In the genomic region with DNA sequence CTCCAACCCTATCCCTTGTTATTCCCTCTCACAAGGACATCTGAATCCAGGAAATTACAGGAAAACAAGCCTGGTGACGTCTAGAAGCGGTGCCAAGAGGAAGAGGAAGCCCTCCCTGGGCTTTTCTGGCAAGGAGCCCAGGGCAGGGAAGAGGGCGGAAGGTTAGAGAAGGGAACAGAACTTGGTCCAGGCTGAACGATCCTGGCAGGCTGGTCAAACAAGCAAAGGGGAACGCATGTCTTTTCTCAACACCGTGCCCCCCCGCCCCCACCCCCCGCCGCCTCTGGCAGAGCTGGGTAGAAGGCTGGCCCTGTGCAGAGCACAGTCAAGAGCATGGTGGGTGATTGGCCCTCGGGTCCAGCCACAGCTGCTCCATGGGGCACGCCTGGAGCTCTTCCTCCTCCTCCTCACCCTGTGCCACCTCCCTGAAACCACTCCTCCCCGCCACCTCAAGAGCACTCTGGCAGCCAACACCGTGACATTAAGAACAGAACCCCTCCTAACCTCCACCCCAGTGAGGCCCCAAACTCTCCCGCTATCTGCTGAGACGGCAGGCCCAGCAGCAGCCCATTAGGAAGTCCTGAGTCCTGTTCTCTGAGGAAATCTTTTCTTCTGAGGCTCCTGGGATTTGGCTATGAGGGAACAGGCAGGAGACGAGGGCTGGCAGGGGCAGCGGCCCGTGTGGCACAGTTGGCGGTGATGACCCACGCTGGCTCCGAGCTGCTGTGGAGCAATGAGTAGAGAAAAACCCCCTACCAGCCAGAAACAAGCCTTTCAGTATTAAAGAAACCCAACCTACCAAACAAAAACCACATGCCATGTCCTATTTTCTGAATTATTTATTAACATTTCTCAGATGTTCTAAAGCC, we compare ENCODE assay signal across 8 cellular contexts. TPM values are rescaled to one million over a fixed set of nuclear protein-coding genes. Genes with fewer than 3 reads are reported as not detected.
A peak's percentile ranks its signal among the peaks of the same experiment; 100 is the strongest.
DNase-seq lines count a peak whose midpoint lies in the region; ATAC-seq and TF ChIP-seq lines count a peak whose summit lies in the region.

No MANE protein-coding gene starts in this region.

- H3K4me1 Mint-ChIP-seq in activated T-helper 1 cell treated with anti-CD3 and anti-CD28 coated beads, Interleukin-12 subunit alpha, Interleukin-12 subunit beta, Interleukin-2, Interleukin-4 antibody, amounts not matched to agents 30 ng/mL and 10 ng/mL and 1 ng/mL, durations not matched to agents 14 hours and 24 hours and 36 hours (ENCODE audit: low read depth) = no peaks in the 10 kb centered on the region

- H3K27ac ChIP-seq in thyroid gland (peak overlapping the region; percentile 59 to 79 (median 77)), SJCRH30 (no peak overlapping the region)

- DNase-seq in NCI-H510A treated with DMSO at 0.1 percent for 48 hours (lab: John Stamatoyannopoulos, UW) (peak; percentile 78), NCI-H510A (lab: John Stamatoyannopoulos, UW) (no peak), kidney tubule cell (ENCODE audit: low spot score) (peak; percentile 60), thyroid gland (peak; percentile 64 to 82), SJCRH30 (no peak)
- DNase-seq in activated T-helper 1 cell treated with anti-CD3 and anti-CD28 coated beads, Interleukin-12 subunit alpha, Interleukin-12 subunit beta, Interleukin-2, Interleukin-4 antibody, amounts not matched to agents 30 ng/mL and 10 ng/mL and 1 ng/mL, durations not matched to agents 14 hours and 24 hours and 36 hours (ENCODE audit: low spot score) = no peak
- DNase-seq in stimulated activated naive CD4-positive, alpha-beta T cell (lab: John Stamatoyannopoulos, UW) = no peak

- H3K9me3 ChIP-seq in thyroid gland = no peaks in the 10 kb centered on the region
- H3K9me3 ChIP-seq in SJCRH30 (replicated peaks) = no peaks in the 10 kb centered on the region

- TF ChIP-seq CTCF in thyroid gland (IDR thresholded peaks at IDR 0.05) = no peak

- H3K9me3 Mint-ChIP-seq in activated T-helper 1 cell treated with anti-CD3 and anti-CD28 coated beads, Interleukin-12 subunit alpha, Interleukin-12 subunit beta, Interleukin-2, Interleukin-4 antibody, amounts not matched to agents 30 ng/mL and 10 ng/mL and 1 ng/mL, durations not matched to agents 14 hours and 24 hours and 36 hours = no peaks in the 10 kb centered on the region

- H3K36me3 Mint-ChIP-seq in activated T-helper 1 cell treated with anti-CD3 and anti-CD28 coated beads, Interleukin-12 subunit alpha, Interleukin-12 subunit beta, Interleukin-2, Interleukin-4 antibody, amounts not matched to agents 30 ng/mL and 10 ng/mL and 1 ng/mL, durations not matched to agents 14 hours and 24 hours and 36 hours (ENCODE audit: low read depth) = no peaks in the 10 kb centered on the region

- H3K27me3 Mint-ChIP-seq in activated T-helper 1 cell treated with anti-CD3 and anti-CD28 coated beads, Interleukin-12 subunit alpha, Interleukin-12 subunit beta, Interleukin-2, Interleukin-4 antibody, amounts not matched to agents 30 ng/mL and 10 ng/mL and 1 ng/mL, durations not matched to agents 14 hours and 24 hours and 36 hours (ENCODE audit: insufficient read depth) = no peaks in the 10 kb centered on the region

- H3K27me3 ChIP-seq in thyroid gland (no peaks in the 10 kb centered on the region), SJCRH30 (no peaks in the 10 kb centered on the region)

- 19% methylated on average over 18 to 20 of the region's 21 CpGs for WGBS in thyroid gland, 2 donors

- intact Hi-C loops in activated T-helper 1 cell treated with anti-CD3 and anti-CD28 coated beads, Interleukin-12 subunit alpha, Interleukin-12 subunit beta, Interleukin-2, Interleukin-4 antibody, amounts not matched to agents 30 ng/mL and 10 ng/mL and 1 ng/mL, durations not matched to agents 14 hours and 24 hours and 36 hours (cut with micrococcal nuclease) = loop anchor here (2.0 kb wide), 1 partner anchor 255 kb away; no protein-coding TSS in a partner anchor
- intact Hi-C loops in thyroid gland (cut with DNase I) = no loop called here

- peak overlapping the region; percentile 12 for H3K27ac Mint-ChIP-seq in activated T-helper 1 cell treated with anti-CD3 and anti-CD28 coated beads, Interleukin-12 subunit alpha, Interleukin-12 subunit beta, Interleukin-2, Interleukin-4 antibody, amounts not matched to agents 30 ng/mL and 10 ng/mL and 1 ng/mL, durations not matched to agents 14 hours and 24 hours and 36 hours

- H3K4me3 Mint-ChIP-seq in activated T-helper 1 cell treated with anti-CD3 and anti-CD28 coated beads, Interleukin-12 subunit alpha, Interleukin-12 subunit beta, Interleukin-2, Interleukin-4 antibody, amounts not matched to agents 30 ng/mL and 10 ng/mL and 1 ng/mL, durations not matched to agents 14 hours and 24 hours and 36 hours = no peak overlapping the region

- ATAC-seq in HG02938 (IDR thresholded peaks at IDR 0.05; ENCODE audit: unreplicated experiment) = no peak

- no peaks in the 10 kb centered on the region for H3K36me3 ChIP-seq in thyroid gland
- no peaks in the 10 kb centered on the region for H3K36me3 ChIP-seq in SJCRH30

- H3K4me1 ChIP-seq in thyroid gland (peaks cover 42 to 63% of the 10 kb centered on the region in 2 donors), SJCRH30 (no peaks in the 10 kb centered on the region)

- TF ChIP-seq POLR2A in thyroid gland (IDR thresholded peaks at IDR 0.05) = peak in 1 of 2 donors; percentile 4

- H3K4me3 ChIP-seq in thyroid gland (replicated peaks in 1 of 3) (no peak overlapping the region), SJCRH30 (no peak overlapping the region)

RNA-seq across cellular contexts. Expression of gene C16orf86, which starts 7.3 kb away (rescaled TPM):
- 0.86 and 1.4 TPM in 2 replicates for total RNA-seq in activated T-helper 1 cell treated with anti-CD3 and anti-CD28 coated beads, Interleukin-12 subunit alpha, Interleukin-12 subunit beta, Interleukin-2, Interleukin-4 antibody, amounts not matched to agents 30 ng/mL and 10 ng/mL and 1 ng/mL, durations not matched to agents 14 hours and 24 hours and 36 hours
- total RNA-seq in thyroid gland = 10 to 100 TPM in 1 of 4 donors, 1 to 10 TPM in 3; 3.9 to 10.7 (median 6.9) TPM
- 0.81 and 0.96 TPM in 2 replicates for total RNA-seq in SJCRH30 (2014; rRNA removed; shearing (Covaris generic))

RNA-seq across cellular contexts. Expression of gene ENKD1, which starts 7.4 kb away (rescaled TPM):
- total RNA-seq in activated T-helper 1 cell treated with anti-CD3 and anti-CD28 coated beads, Interleukin-12 subunit alpha, Interleukin-12 subunit beta, Interleukin-2, Interleukin-4 antibody, amounts not matched to agents 30 ng/mL and 10 ng/mL and 1 ng/mL, durations not matched to agents 14 hours and 24 hours and 36 hours = 11.0 and 11.8 TPM in 2 replicates
- total RNA-seq in thyroid gland = 10 to 100 TPM; 14.2 to 33.2 (median 21.9) TPM
- 2.5 and 3.0 TPM in 2 replicates for total RNA-seq in SJCRH30 (2014; rRNA removed; shearing (Covaris generic))

RNA-seq across cellular contexts. Expression of gene PARD6A, which starts 13.2 kb away (rescaled TPM):
- total RNA-seq in activated T-helper 1 cell treated with anti-CD3 and anti-CD28 coated beads, Interleukin-12 subunit alpha, Interleukin-12 subunit beta, Interleukin-2, Interleukin-4 antibody, amounts not matched to agents 30 ng/mL and 10 ng/mL and 1 ng/mL, durations not matched to agents 14 hours and 24 hours and 36 hours = 13.4 and 16.1 TPM in 2 replicates
- 1 to 10 TPM; 2.5 to 8.8 (median 5.0) TPM for total RNA-seq in thyroid gland
- total RNA-seq in SJCRH30 (2014; rRNA removed; shearing (Covaris generic)) = 0.65 and 0.76 TPM in 2 replicates

RNA-seq across cellular contexts. Expression of gene ACD, which starts 13.9 kb away (rescaled TPM):
- total RNA-seq in activated T-helper 1 cell treated with anti-CD3 and anti-CD28 coated beads, Interleukin-12 subunit alpha, Interleukin-12 subunit beta, Interleukin-2, Interleukin-4 antibody, amounts not matched to agents 30 ng/mL and 10 ng/mL and 1 ng/mL, durations not matched to agents 14 hours and 24 hours and 36 hours = 56.7 and 59.1 TPM in 2 replicates
- 10 to 100 TPM in 3 of 4 donors, 1 to 10 TPM in 1; 9.3 to 28.7 (median 21.5) TPM for total RNA-seq in thyroid gland
- total RNA-seq in SJCRH30 (2014; rRNA removed; shearing (Covaris generic)) = 13.7 and 15.5 TPM in 2 replicates

RNA-seq across cellular contexts. Expression of gene CARMIL2, which starts 29.0 kb away (rescaled TPM):
- 228 and 238 TPM in 2 replicates for total RNA-seq in activated T-helper 1 cell treated with anti-CD3 and anti-CD28 coated beads, Interleukin-12 subunit alpha, Interleukin-12 subunit beta, Interleukin-2, Interleukin-4 antibody, amounts not matched to agents 30 ng/mL and 10 ng/mL and 1 ng/mL, durations not matched to agents 14 hours and 24 hours and 36 hours
- total RNA-seq in thyroid gland = 1 to 10 TPM in 2 of 4 donors, under 1 TPM in 2; 0.22 to 1.3 (median 0.92) TPM
- total RNA-seq in SJCRH30 (2014; rRNA removed; shearing (Covaris generic)) = 0.43 TPM in 2 replicates

Comparison
In these comparisons a context has a peak if more than half of its experiments do, and no peak if none do; other contexts are left out.
1. DNase-seq: peak in NCI-H510A treated with DMSO at 0.1 percent for 48 hours (single experiment), kidney tubule cell (single experiment) and thyroid gland (2 of 2); none in NCI-H510A (single experiment), activated T-helper 1 cell treated with anti-CD3 and anti-CD28 coated beads, Interleukin-12 subunit alpha, Interleukin-12 subunit beta, Interleukin-2, Interleukin-4 antibody, amounts not matched to agents 30 ng/mL and 10 ng/mL and 1 ng/mL, durations not matched to agents 14 hours and 24 hours and 36 hours (single experiment), stimulated activated naive CD4-positive, alpha-beta T cell (0 of 6) and SJCRH30 (0 of 2).